Comparison of ENCODE assay signal across 26 cellular contexts in the genomic region with DNA sequence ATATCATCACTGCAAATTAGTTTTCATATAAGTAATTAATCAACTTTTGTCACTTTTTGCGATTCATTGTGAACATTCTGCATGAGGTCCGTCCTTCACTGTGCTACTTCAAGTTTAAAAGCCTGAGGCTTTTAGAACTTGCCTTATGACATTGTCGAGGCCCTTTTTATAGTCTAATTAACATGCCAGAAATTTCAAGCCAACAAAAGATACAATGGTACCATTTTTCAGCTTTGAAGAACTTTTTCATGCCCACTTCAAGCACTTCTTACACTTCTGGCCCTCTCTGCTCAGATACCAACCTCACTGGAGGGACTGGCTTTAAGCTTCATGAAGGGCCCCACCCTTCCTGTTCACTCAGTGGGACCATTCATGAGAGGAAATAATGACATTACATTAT.
"Had no signal": no experiment of that assay in that cellular context is flagged by ENCODE, and none has a peak within 500 bp of the region (broad histone marks: within the 10 kb centered on the region; RNA-seq: fewer than 3 reads in every experiment).

No MANE protein-coding gene starts in this region.

- H3K4me2 ChIP-seq: neural progenitor cell, smooth muscle cell had no signal

- H3K9me3 ChIP-seq: left ventricle myocardium inferior, neutrophil, psoas muscle, right lobe of liver, tibial nerve, uterus had no signal

- H3K4me3 ChIP-seq: left ventricle myocardium inferior, lung, neural progenitor cell, psoas muscle, right lobe of liver, smooth muscle cell, tibial nerve, uterus had no signal

- H3K27ac ChIP-seq: left ventricle myocardium inferior, neural progenitor cell, neutrophil, parathyroid adenoma, psoas muscle, right lobe of liver, uterus had no signal

- H3K27me3 ChIP-seq: neural progenitor cell, neutrophil, right lobe of liver, tibial nerve, uterus had no signal

- H3K4me1 ChIP-seq: left ventricle myocardium inferior, parathyroid adenoma, psoas muscle, right lobe of liver, uterus had no signal

- H3K4me1 Mint-ChIP-seq: naive B cell; natural killer cell; stimulated activated memory B cell treated with anti-CD40 and anti-IgM and Interleukin-4, amounts not matched to agents 10 μg/mL and 1 μg/mL and 100 μg/mL, for 72 hours; stimulated activated naive CD8-positive, alpha-beta T cell treated with anti-CD3 and anti-CD28 coated beads, Interleukin-15, amount 100 ng/mL, for 72 hours had no signal

- H3K27me3 Mint-ChIP-seq: naive B cell; stimulated activated memory B cell treated with anti-CD40 and anti-IgM and Interleukin-4, amounts not matched to agents 10 μg/mL and 1 μg/mL and 100 μg/mL, for 72 hours; stimulated activated naive CD8-positive, alpha-beta T cell treated with anti-CD3 and anti-CD28 coated beads, Interleukin-15, amount 100 ng/mL, for 72 hours; type B pancreatic cell had no signal

- H3K9ac ChIP-seq: neural progenitor cell, parathyroid adenoma had no signal

- H3K9me3 Mint-ChIP-seq: nephron progenitor cell; stimulated activated naive CD8-positive, alpha-beta T cell treated with anti-CD3 and anti-CD28 coated beads, Interleukin-15, amount 100 ng/mL, for 72 hours had no signal

- H3K27ac Mint-ChIP-seq: mesothelial cell of epicardium; natural killer cell; neural progenitor cell; stimulated activated memory B cell treated with anti-CD40 and anti-IgM and Interleukin-4, amounts not matched to agents 10 μg/mL and 1 μg/mL and 100 μg/mL, for 72 hours; stimulated activated naive CD8-positive, alpha-beta T cell treated with anti-CD3 and anti-CD28 coated beads, Interleukin-15, amount 100 ng/mL, for 72 hours; type B pancreatic cell had no signal

- H3K79me2 ChIP-seq: parathyroid adenoma had no signal

- H3K4me3 Mint-ChIP-seq: mesothelial cell of epicardium; naive B cell; natural killer cell; nephron progenitor cell; neural progenitor cell; stimulated activated memory B cell treated with anti-CD40 and anti-IgM and Interleukin-4, amounts not matched to agents 10 μg/mL and 1 μg/mL and 100 μg/mL, for 72 hours; stimulated activated naive CD8-positive, alpha-beta T cell treated with anti-CD3 and anti-CD28 coated beads, Interleukin-15, amount 100 ng/mL, for 72 hours; type B pancreatic cell had no signal

- H3K36me3 ChIP-seq: left ventricle myocardium inferior, neural progenitor cell, neutrophil, right lobe of liver, tibial nerve, uterus had no signal

- H2AFZ ChIP-seq: neural progenitor cell, parathyroid adenoma had no signal

- ATAC-seq: natural killer cell; psoas muscle; right lobe of liver; stimulated activated memory B cell treated with anti-CD40 and anti-IgM and Interleukin-4, amounts not matched to agents 10 μg/mL and 1 μg/mL and 100 μg/mL, for 72 hours; stimulated activated naive CD8-positive, alpha-beta T cell treated with anti-CD3 and anti-CD28 coated beads, Interleukin-15, amount 100 ng/mL, for 72 hours had no signal

- DNase-seq: islet precursor cell; left ventricle myocardium inferior; mesendoderm; naive B cell; natural killer cell; nephron progenitor cell; occipital lobe; psoas muscle; right lobe of liver; stimulated activated CD4-positive, alpha-beta T cell treated with anti-CD3 and anti-CD28 coated beads, Interleukin-1b, Interleukin-23, amount 100 ng/mL, for 48 hours; stimulated activated CD4-positive, alpha-beta T cell treated with anti-CD3 and anti-CD28 coated beads, Interleukin-2, amount 100 ng/mL, for 48 hours; stimulated activated CD4-positive, alpha-beta T cell treated with anti-CD3 and anti-CD28 coated beads, Interleukin-4, amount 100 ng/mL, for 4 hours; stimulated activated CD8-positive, alpha-beta memory T cell treated with anti-CD3 and anti-CD28 coated beads, Interleukin-4, amount 100 ng/mL, for 48 hours; stimulated activated naive CD4-positive, alpha-beta T cell treated with Interleukin-2 at 50 U/mL for 16 hours; stimulated activated naive CD8-positive, alpha-beta T cell treated with anti-CD3 and anti-CD28 coated beads, Interleukin-15, amount 100 ng/mL, for 72 hours; substantia nigra; uterus had no signal

- H3K36me3 Mint-ChIP-seq: mesothelial cell of epicardium; naive B cell; natural killer cell; stimulated activated memory B cell treated with anti-CD40 and anti-IgM and Interleukin-4, amounts not matched to agents 10 μg/mL and 1 μg/mL and 100 μg/mL, for 72 hours had no signal
